15 cellular contexts compared by ENCODE assay signal in genomic region chr15:97706059-97706458, GRCh38.
A peak's percentile ranks its signal among the peaks of the same experiment; 100 is the strongest.
DNase-seq lines count a peak whose midpoint lies in the region; ATAC-seq and TF ChIP-seq lines count a peak whose summit lies in the region.
"Had no signal": no experiment of that assay in that cellular context is flagged by ENCODE, and none has a peak within 500 bp of the region (broad histone marks: within the 10 kb centered on the region; RNA-seq: fewer than 3 reads in every experiment).

No MANE protein-coding gene starts in this region.

- H3K4me1 ChIP-seq in Peyer's patch (no peaks in the 10 kb centered on the region), mucosa of descending colon (ENCODE audit: low read depth) (peaks cover 21% of the 10 kb centered on the region), transverse colon (peaks cover 0 to 61% (median 21%) of the 10 kb centered on the region in 4 donors)

- peak overlapping the region in 3 of 4 donors; percentile 5 to 58 (median 57) for H3K27ac ChIP-seq in Peyer's patch
- H3K27ac ChIP-seq in transverse colon, result peak overlapping the region; percentile 62 to 76 (median 64)
- H3K27ac ChIP-seq: GM23248 had no signal

- DNase-seq in Peyer's patch, result peak in 2 of 3 donors; percentile 67 to 82
- DNase-seq in mucosa of descending colon, result peak in 2 of 3 donors; percentile 47 to 58
- peak; percentile 71 for DNase-seq in transverse colon
- no peak for DNase-seq in NCI-H2227 treated with DMSO at 0.1 percent for 48 hours (lab: John Stamatoyannopoulos, UW)
- DNase-seq: C1 segment of cervical spinal cord; Calu3; CD4-positive, alpha-beta memory T cell; COR-L47; DMS153; DND-41; GM23248; H7; HCEC 1CT had no signal

- intact Hi-C loops in mucosa of descending colon (cut with DNase I, micrococcal nuclease) (no loop called here), transverse colon (cut with DNase I; ENCODE audit: low total_unique reads) (no loop called here)

- TF ChIP-seq CTCF in Peyer's patch (IDR thresholded peaks at IDR 0.05) (no peak), mucosa of descending colon (IDR thresholded peaks at IDR 0.05) (no peak), transverse colon (IDR thresholded peaks at IDR 0.05) (no peak)

- no peaks in the 10 kb centered on the region for H3K9me3 ChIP-seq in Peyer's patch
- H3K9me3 ChIP-seq in mucosa of descending colon, result no peaks in the 10 kb centered on the region
- no peaks in the 10 kb centered on the region for H3K9me3 ChIP-seq in transverse colon

- WGBS in transverse colon (ENCODE audit: low coverage in 1 of 2), 2 donors, result 75 to 86% methylated on average over 1 of the region's 1 CpG

- H3K4me3 ChIP-seq in Peyer's patch, result no peak overlapping the region
- no peak overlapping the region for H3K4me3 ChIP-seq in mucosa of descending colon
- no peak overlapping the region for H3K4me3 ChIP-seq in transverse colon
- H3K4me3 ChIP-seq: GM23248 had no signal

- ATAC-seq in mucosa of descending colon, result peak; percentile 92
- no peak for ATAC-seq in GM19023 (IDR thresholded peaks at IDR 0.05; ENCODE audit: unreplicated experiment)
- ATAC-seq in HG03175 (IDR thresholded peaks at IDR 0.05; ENCODE audit: unreplicated experiment), result no peak

- in situ Hi-C loops in transverse colon (cut with MboI; ENCODE audit: low pct_ligation_motif_present in 1 of 4, low pct_unique_long_range_greater_than_20kb in 1 of 4, low sequenced_read_pairs in 3 of 4), result no loop called here

- TF ChIP-seq EP300 in transverse colon (IDR thresholded peaks at IDR 0.05; ENCODE audit: low read depth), result no peak

- TF ChIP-seq POLR2A in Peyer's patch (IDR thresholded peaks at IDR 0.05) (no peak), transverse colon (IDR thresholded peaks at IDR 0.05) (no peak)

- no peaks in the 10 kb centered on the region for H3K36me3 ChIP-seq in Peyer's patch
- H3K36me3 ChIP-seq in mucosa of descending colon (ENCODE audit: low read depth), result no peaks in the 10 kb centered on the region
- no peaks in the 10 kb centered on the region for H3K36me3 ChIP-seq in transverse colon

- H3K27me3 ChIP-seq in Peyer's patch (no peaks in the 10 kb centered on the region), transverse colon (no peaks in the 10 kb centered on the region)
